Comparison of ENCODE assay signal across 1 cellular context in the genomic region with DNA sequence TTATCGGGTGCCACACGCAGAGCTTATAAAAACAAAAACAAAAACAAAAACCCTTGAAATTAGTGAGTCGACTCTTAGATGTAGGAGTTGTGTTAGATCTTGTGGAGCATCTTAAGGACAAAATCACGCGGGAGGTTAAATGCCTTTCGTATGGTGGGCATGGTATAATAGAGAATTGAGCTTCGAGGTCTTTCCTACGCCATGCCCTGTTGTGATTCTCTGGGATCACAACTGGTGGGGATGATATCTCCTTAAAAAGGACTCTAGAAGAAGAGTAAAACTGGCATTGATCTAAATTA.
TF ChIP-seq lines count a peak whose summit lies in the region.

No MANE protein-coding gene starts in this region.

TF ChIP-seq in HEK293, 187 proteins besides CTCF, POLR2A, EP300 and RAD21 (continued from another document):
- TF ChIP-seq, protein P1, sequence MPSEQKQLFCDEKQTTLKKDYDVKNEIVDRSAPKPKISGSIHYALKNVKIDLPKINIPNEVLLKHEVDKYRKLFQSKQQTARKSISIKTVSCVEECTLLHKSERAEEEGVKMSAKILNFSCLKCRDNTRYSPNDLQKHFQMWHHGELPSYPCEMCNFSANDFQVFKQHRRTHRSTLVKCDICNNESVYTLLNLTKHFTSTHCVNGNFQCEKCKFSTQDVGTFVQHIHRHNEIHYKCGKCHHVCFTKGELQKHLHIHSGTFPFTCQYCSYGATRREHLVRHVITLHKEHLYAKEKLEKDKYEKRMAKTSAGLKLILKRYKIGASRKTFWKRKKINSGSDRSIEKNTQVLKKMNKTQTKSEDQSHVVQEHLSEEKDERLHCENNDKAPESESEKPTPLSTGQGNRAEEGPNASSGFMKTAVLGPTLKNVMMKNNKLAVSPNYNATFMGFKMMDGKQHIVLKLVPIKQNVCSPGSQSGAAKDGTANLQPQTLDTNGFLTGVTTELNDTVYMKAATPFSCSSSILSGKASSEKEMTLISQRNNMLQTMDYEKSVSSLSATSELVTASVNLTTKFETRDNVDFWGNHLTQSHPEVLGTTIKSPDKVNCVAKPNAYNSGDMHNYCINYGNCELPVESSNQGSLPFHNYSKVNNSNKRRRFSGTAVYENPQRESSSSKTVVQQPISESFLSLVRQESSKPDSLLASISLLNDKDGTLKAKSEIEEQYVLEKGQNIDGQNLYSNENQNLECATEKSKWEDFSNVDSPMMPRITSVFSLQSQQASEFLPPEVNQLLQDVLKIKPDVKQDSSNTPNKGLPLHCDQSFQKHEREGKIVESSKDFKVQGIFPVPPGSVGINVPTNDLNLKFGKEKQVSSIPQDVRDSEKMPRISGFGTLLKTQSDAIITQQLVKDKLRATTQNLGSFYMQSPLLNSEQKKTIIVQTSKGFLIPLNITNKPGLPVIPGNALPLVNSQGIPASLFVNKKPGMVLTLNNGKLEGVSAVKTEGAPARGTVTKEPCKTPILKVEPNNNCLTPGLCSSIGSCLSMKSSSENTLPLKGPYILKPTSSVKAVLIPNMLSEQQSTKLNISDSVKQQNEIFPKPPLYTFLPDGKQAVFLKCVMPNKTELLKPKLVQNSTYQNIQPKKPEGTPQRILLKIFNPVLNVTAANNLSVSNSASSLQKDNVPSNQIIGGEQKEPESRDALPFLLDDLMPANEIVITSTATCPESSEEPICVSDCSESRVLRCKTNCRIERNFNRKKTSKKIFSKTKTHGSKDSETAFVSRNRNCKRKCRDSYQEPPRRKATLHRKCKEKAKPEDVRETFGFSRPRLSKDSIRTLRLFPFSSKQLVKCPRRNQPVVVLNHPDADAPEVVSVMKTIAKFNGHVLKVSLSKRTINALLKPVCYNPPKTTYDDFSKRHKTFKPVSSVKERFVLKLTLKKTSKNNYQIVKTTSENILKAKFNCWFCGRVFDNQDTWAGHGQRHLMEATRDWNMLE (tag by site-specific recombination; conservative IDR thresholded peaks at IDR 0.05; ENCODE audit: low read depth): no peak; the same call in 1 of the 2 replicates
- TF ChIP-seq ZBTB17 (tag by site-specific recombination; IDR thresholded peaks at IDR 0.05): 0 out of 2 replicates have a peak, but pooled peaks have one; percentile 7
- TF ChIP-seq, protein P2, sequence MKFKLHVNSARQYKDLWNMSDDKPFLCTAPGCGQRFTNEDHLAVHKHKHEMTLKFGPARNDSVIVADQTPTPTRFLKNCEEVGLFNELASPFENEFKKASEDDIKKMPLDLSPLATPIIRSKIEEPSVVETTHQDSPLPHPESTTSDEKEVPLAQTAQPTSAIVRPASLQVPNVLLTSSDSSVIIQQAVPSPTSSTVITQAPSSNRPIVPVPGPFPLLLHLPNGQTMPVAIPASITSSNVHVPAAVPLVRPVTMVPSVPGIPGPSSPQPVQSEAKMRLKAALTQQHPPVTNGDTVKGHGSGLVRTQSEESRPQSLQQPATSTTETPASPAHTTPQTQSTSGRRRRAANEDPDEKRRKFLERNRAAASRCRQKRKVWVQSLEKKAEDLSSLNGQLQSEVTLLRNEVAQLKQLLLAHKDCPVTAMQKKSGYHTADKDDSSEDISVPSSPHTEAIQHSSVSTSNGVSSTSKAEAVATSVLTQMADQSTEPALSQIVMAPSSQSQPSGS (tag by site-specific recombination; IDR thresholded peaks at IDR 0.05; ENCODE audit: low read depth): no peak
- 0 out of 2 replicates have a peak, but pooled peaks have one; percentile 3 for TF ChIP-seq FEZF1 (tag by site-specific recombination; IDR thresholded peaks at IDR 0.05)
